ENCODE assay signal across 18 cellular contexts in genomic region chr16:56320081-56320480, GRCh38.
A peak's percentile ranks its signal among the peaks of the same experiment; 100 is the strongest.
DNase-seq lines count a peak whose midpoint lies in the region; ATAC-seq and TF ChIP-seq lines count a peak whose summit lies in the region.
"Had no signal": no experiment of that assay in that cellular context is flagged by ENCODE, and none has a peak within 500 bp of the region (broad histone marks: within the 10 kb centered on the region; RNA-seq: fewer than 3 reads in every experiment).

No MANE protein-coding gene starts in this region.

- H3K4me3 Mint-ChIP-seq in activated naive CD4-positive, alpha-beta T cell treated with anti-CD3 and anti-CD28 coated beads, Interleukin-2, amount 10 ng/mL, durations not matched to agents 7 days and 5 days, result no peak overlapping the region
- no peak overlapping the region for H3K4me3 Mint-ChIP-seq in brain
- H3K4me3 Mint-ChIP-seq: CD4-positive, alpha-beta memory T cell had no signal

- no peak for ATAC-seq in GM19324 (IDR thresholded peaks at IDR 0.05; ENCODE audit: low FRiP score, unreplicated experiment)

- H3K27me3 Mint-ChIP-seq in activated naive CD4-positive, alpha-beta T cell treated with anti-CD3 and anti-CD28 coated beads, Interleukin-2, amount 10 ng/mL, durations not matched to agents 7 days and 5 days, result peaks cover 39% of the 10 kb centered on the region
- H3K27me3 Mint-ChIP-seq in brain, result no peaks in the 10 kb centered on the region
- H3K27me3 Mint-ChIP-seq: CD4-positive, alpha-beta memory T cell had no signal

- peaks cover 9% of the 10 kb centered on the region for H3K4me1 Mint-ChIP-seq in activated naive CD4-positive, alpha-beta T cell treated with anti-CD3 and anti-CD28 coated beads, Interleukin-2, amount 10 ng/mL, durations not matched to agents 7 days and 5 days
- H3K4me1 Mint-ChIP-seq in brain, result peaks cover 47% of the 10 kb centered on the region

- no peak for TF ChIP-seq CTCF in brain (conservative IDR thresholded peaks at IDR 0.05)

- H3K27me3 ChIP-seq in layer of hippocampus (ENCODE audit: control insufficient read depth, insufficient read depth, low read length), result no peaks in the 10 kb centered on the region

- CTCF ChIA-PET in activated naive CD4-positive, alpha-beta T cell treated with anti-CD3 and anti-CD28 coated beads, Interleukin-2, amount 10 ng/mL, durations not matched to agents 7 days and 5 days (lab: Charles Lee), result interaction anchor here (0.6 to 2.9 kb wide), 4 partner anchors 9 to 376 kb away, joined by 3 to 67 read pairs (median 7); no protein-coding TSS in a partner anchor

- H3K9me3 Mint-ChIP-seq in activated naive CD4-positive, alpha-beta T cell treated with anti-CD3 and anti-CD28 coated beads, Interleukin-2, amount 10 ng/mL, durations not matched to agents 7 days and 5 days, result no peaks in the 10 kb centered on the region
- peaks cover 0 to 5% (median 0%) of the 10 kb centered on the region in 5 experiments for H3K9me3 Mint-ChIP-seq in brain
- H3K9me3 Mint-ChIP-seq: CD4-positive, alpha-beta memory T cell had no signal

- no peaks in the 10 kb centered on the region for H3K36me3 Mint-ChIP-seq in activated naive CD4-positive, alpha-beta T cell treated with anti-CD3 and anti-CD28 coated beads, Interleukin-2, amount 10 ng/mL, durations not matched to agents 7 days and 5 days
- H3K36me3 Mint-ChIP-seq in brain, result peaks cover 17% of the 10 kb centered on the region
- H3K36me3 Mint-ChIP-seq: CD4-positive, alpha-beta memory T cell had no signal

- DNase-seq in activated naive CD4-positive, alpha-beta T cell treated with anti-CD3 and anti-CD28 coated beads, Interleukin-2, amount 10 ng/mL, durations not matched to agents 7 days and 5 days, result no peak
- DNase-seq in activated naive CD4-positive, alpha-beta T cell treated with Interleukin-2 at 50 U/mL for 16 hours, result no peak
- no peak for DNase-seq in substantia nigra (lab: John Stamatoyannopoulos, UW)
- DNase-seq in activated effector memory CD4-positive, alpha-beta T cell treated with Interleukin-2 at 50 U/mL for 16 hours, result no peak
- no peak for DNase-seq in activated CD4-positive, alpha-beta T cell treated with anti-CD3 and anti-CD28 coated beads for 1 hour
- DNase-seq: AML-193; CD4-positive, alpha-beta memory T cell; DMS153; DMS79 treated with DMSO at 0.1 percent for 48 hours; EL; GDM1; IMR-90 had no signal

- H3K27ac ChIP-seq in layer of hippocampus (ENCODE audit: low read depth, low read length), result peak overlapping the region; percentile 92
- H3K27ac ChIP-seq in substantia nigra (ENCODE audit: low read depth, low read length, poor library complexity, severe bottlenecking), result peak overlapping the region; percentile 91
- H3K27ac ChIP-seq: 22Rv1, C4-2B, HL-60 had no signal

- peak overlapping the region; percentile 60 for H3K27ac Mint-ChIP-seq in activated naive CD4-positive, alpha-beta T cell treated with anti-CD3 and anti-CD28 coated beads, Interleukin-2, amount 10 ng/mL, durations not matched to agents 7 days and 5 days
- H3K27ac Mint-ChIP-seq in brain, result peak overlapping the region in 3 of 5 experiments; percentile 67 to 92 (median 75)
